Comparison of ENCODE assay signal across 8 cellular contexts in the genomic region with DNA sequence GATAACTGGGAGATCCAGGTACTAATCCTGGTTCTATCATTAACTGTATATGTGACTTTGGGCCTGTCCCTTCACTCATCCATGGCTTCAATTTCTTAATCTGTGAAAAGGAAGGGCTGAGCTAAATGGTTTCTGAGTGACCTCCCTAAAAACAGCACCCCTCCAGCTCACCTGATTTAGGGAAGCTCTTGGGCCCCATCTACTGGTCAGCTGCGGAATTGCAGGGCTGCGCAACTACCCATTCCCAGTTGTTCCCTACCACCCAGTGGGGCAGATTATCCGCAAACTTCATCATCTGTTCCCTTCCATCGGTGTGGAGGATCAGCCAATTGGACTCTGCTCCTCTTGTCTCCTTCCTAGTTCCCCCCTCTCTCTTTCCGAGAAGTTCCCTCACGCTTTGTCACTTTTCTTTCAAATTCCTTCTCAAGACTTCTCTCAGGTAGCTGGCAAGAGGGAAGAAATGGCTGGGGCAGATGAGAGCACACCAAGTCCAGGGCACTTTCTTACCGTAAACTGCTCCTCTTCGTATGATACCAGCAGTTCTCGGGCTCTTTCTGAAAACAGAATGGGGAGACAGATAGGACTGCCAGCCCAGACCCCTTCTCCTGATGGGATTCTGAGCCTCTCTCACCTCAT.
DNase-seq lines count a peak whose midpoint lies in the region; ATAC-seq and TF ChIP-seq lines count a peak whose summit lies in the region.

No MANE protein-coding gene starts in this region.

- ATAC-seq in HG03354 (IDR thresholded peaks at IDR 0.05; ENCODE audit: poor library complexity, severe bottlenecking, unreplicated experiment) (peak; percentile 75), HG02623 (IDR thresholded peaks at IDR 0.05; ENCODE audit: unreplicated experiment) (no peak)

- DNase-seq in GM12864 (ENCODE audit: low read depth) (no peak), astrocyte of the cerebellum (ENCODE audit: low read depth) (no peak), iris pigment epithelial cell (ENCODE audit: low read depth) (peak; percentile 17)
- DNase-seq in stimulated activated CD4-positive, alpha-beta T cell treated with anti-CD3 and anti-CD28 coated beads, TNF-alpha, amount 100 ng/mL, for 24 hours (ENCODE audit: low read depth in 3 of 3): peak in 2 of 3 experiments; percentile 11 to 41

- H3F3A ChIP-seq in SU-DHL-6 (ENCODE audit: insufficient read depth): no peaks in the 10 kb centered on the region

- H3K79me2 ChIP-seq in SU-DHL-6 (ENCODE audit: insufficient read depth, low read length): peaks cover 20% of the 10 kb centered on the region

- H3K27ac ChIP-seq in 22Rv1: no peak overlapping the region
- no peak overlapping the region for H3K27ac ChIP-seq in SU-DHL-6 (ENCODE audit: low read depth, low read length)

- no peak overlapping the region for H3K4me2 ChIP-seq in SU-DHL-6 (ENCODE audit: low read depth, low read length, poor library complexity, severe bottlenecking)

- H4K20me1 ChIP-seq in SU-DHL-6 (ENCODE audit: low read depth, low read length): no peaks in the 10 kb centered on the region

- H3K27me3 ChIP-seq in SU-DHL-6 (ENCODE audit: low read length): no peaks in the 10 kb centered on the region

- TF ChIP-seq CTCF in 22Rv1 (IDR thresholded peaks at IDR 0.05) (peak; percentile 83), GM12864 (IDR thresholded peaks at IDR 0.05; ENCODE audit: low read depth, low read length, missing control alignments) (peak; percentile 98), SU-DHL-6 (IDR thresholded peaks at IDR 0.05; ENCODE audit: insufficient read depth, low read length, poor library complexity, severe bottlenecking) (peak; percentile 77), astrocyte of the cerebellum (IDR thresholded peaks at IDR 0.05; ENCODE audit: low read depth, low read length, missing control alignments) (peak; percentile 99)

- H3K9ac ChIP-seq in SU-DHL-6 (ENCODE audit: low read length): no peak overlapping the region

- H3K4me3 ChIP-seq in GM12864 (ENCODE audit: low read depth, low read length) (no peak overlapping the region), SU-DHL-6 (ENCODE audit: insufficient read depth, low read length, poor library complexity, severe bottlenecking) (no peak overlapping the region), astrocyte of the cerebellum (ENCODE audit: low read depth, low read length) (no peak overlapping the region)

- in situ Hi-C loops in astrocyte of the cerebellum (cut with HindIII; ENCODE audit: low sequenced_read_pairs): no loop called here

- no peaks in the 10 kb centered on the region for H3K9me2 ChIP-seq in SU-DHL-6 (replicated peaks; ENCODE audit: insufficient read depth, low read length)

- no peak overlapping the region for H2AFZ ChIP-seq in SU-DHL-6 (ENCODE audit: low read depth, low read length, severe bottlenecking)

- H3K36me3 ChIP-seq in SU-DHL-6 (ENCODE audit: low read length): no peaks in the 10 kb centered on the region

- H3K9me3 ChIP-seq in SU-DHL-6 (ENCODE audit: insufficient read depth, low read length): no peaks in the 10 kb centered on the region

Comparison
In these comparisons a context has a peak if more than half of its experiments do, and no peak if none do; other contexts are left out.
1. DNase-seq: peak in iris pigment epithelial cell (single experiment) and stimulated activated CD4-positive, alpha-beta T cell treated with anti-CD3 and anti-CD28 coated beads, TNF-alpha, amount 100 ng/mL, for 24 hours (2 of 3); none in GM12864 (single experiment) and astrocyte of the cerebellum (single experiment).
2. Peak in every context shown above with its lines, with median percentiles within 50 percentile points of each other: CTCF ChIP-seq.